ENCODE assay signal across 2 cellular contexts in the genomic region with DNA sequence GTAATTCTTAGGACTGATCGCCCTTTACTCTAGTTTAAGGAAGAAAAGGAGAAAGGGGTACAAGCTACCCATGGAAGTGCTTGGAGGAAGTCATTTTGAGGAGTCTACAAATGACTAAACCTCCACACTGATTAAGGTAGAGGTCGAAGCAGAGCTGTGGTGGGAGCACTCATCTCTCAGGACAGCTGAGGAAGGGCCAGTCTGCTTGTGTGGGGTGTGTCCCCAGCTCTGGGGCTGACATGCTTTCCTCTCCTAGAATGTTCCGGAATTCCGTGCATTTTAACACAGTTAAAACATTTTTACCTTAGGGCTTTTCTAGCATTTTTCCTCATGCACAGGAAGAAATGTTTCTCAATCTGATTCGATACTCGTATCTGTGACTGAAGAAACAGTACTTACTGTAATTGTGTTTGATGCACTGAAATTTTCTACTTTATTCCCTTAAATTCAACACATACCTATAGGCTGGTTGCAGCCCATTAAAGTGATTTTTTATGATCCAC.
TF ChIP-seq lines count a peak whose summit lies in the region.

No MANE protein-coding gene starts in this region.

TF ChIP-seq in IMR-90, 13 proteins besides CTCF, POLR2A, EP300 and RAD21 (continued from another document):
- TF ChIP-seq ELK1 (IDR thresholded peaks at IDR 0.05; ENCODE audit: borderline replicate concordance, low read depth, low read length), result no peak
- no peak for TF ChIP-seq RFX5 (IDR thresholded peaks at IDR 0.05; ENCODE audit: low read depth, low read length)
- no peak for TF ChIP-seq CHD1 (IDR thresholded peaks at IDR 0.05; ENCODE audit: low read depth, low read length)
- no peak for TF ChIP-seq MAZ (IDR thresholded peaks at IDR 0.05; ENCODE audit: borderline replicate concordance, low read depth, low read length)
- TF ChIP-seq MAFK (IDR thresholded peaks at IDR 0.05; ENCODE audit: low read depth, low read length), result no peak
TF ChIP-seq in IMR-90: peak in this region for 0.

TF ChIP-seq in GM12891, 5 proteins besides CTCF, POLR2A, EP300 and RAD21 (continued from another document):
- no peak for TF ChIP-seq SPI1 (IDR thresholded peaks at IDR 0.05; ENCODE audit: low read depth, low read length)
- TF ChIP-seq POU2F2 (IDR thresholded peaks at IDR 0.05; ENCODE audit: low read depth, low read length), result no peak
